Comparison of ENCODE assay signal across 8 cellular contexts in genomic region chr1:9289724-9290493, GRCh38. TPM values are rescaled to one million over a fixed set of nuclear protein-coding genes. Genes with fewer than 3 reads are reported as not detected.
DNase-seq lines count a peak whose midpoint lies in the region; ATAC-seq and TF ChIP-seq lines count a peak whose summit lies in the region.

No MANE protein-coding gene starts in this region.

- H3K27me3 ChIP-seq in gastroesophageal sphincter: no peaks in the 10 kb centered on the region

- ATAC-seq in gastroesophageal sphincter: peak; percentile 74
- ATAC-seq in HG03139 (IDR thresholded peaks at IDR 0.05; ENCODE audit: unreplicated experiment): no peak
- ATAC-seq in GM21576 (IDR thresholded peaks at IDR 0.05; ENCODE audit: unreplicated experiment): no peak

- POLR2A ChIA-PET in HEK293 (lab: Yijun Ruan, JAX): interaction anchor here (0.6 to 1.1 kb wide), 2 partner anchors 184 to 249 kb away, joined by 4 to 5 read pairs; partner anchors contain the start of gene SLC25A33

- 29 to 42% methylated on average over 2 of the region's 5 CpGs for WGBS in gastroesophageal sphincter (ENCODE audit: low coverage in 1 of 2), 2 donors

- TF ChIP-seq EP300 in gastroesophageal sphincter (IDR thresholded peaks at IDR 0.05): no peak

- DNase-seq in T1000 (lab: John Stamatoyannopoulos, UW): peak; percentile 38
- DNase-seq in stimulated activated CD4-positive, alpha-beta T cell treated with anti-CD3 and anti-CD28 coated beads, Interleukin-2, amount 100 ng/mL, for 4 hours (ENCODE audit: low read depth): peak; percentile 49
- DNase-seq in activated effector memory CD4-positive, alpha-beta T cell treated with anti-CD3 and anti-CD28 coated beads, Interleukin-2, amount 50 U/mL, for 16 hours: no peak
- DNase-seq in NCI-H524 (lab: John Stamatoyannopoulos, UW): no peak

- no peaks in the 10 kb centered on the region for H3K36me3 ChIP-seq in HEK293 (ENCODE audit: control insufficient read depth in 2 of 2, insufficient read depth in 1 of 2, low read length in 2 of 2)
- no peaks in the 10 kb centered on the region for H3K36me3 ChIP-seq in gastroesophageal sphincter

- TF ChIP-seq CTCF in HEK293 (tag by site-specific recombination; IDR thresholded peaks at IDR 0.05) (no peak), gastroesophageal sphincter (IDR thresholded peaks at IDR 0.05) (no peak)

- no peak for TF ChIP-seq POLR2A in gastroesophageal sphincter (IDR thresholded peaks at IDR 0.05)

- CTCF ChIA-PET in HEK293 (lab: Yijun Ruan, JAX): interaction anchor here (0.6 to 5.8 kb wide), 27 partner anchors 8 to 286 kb away, joined by 3 to 91 read pairs (median 4); no protein-coding TSS in a partner anchor

- H3K9me3 ChIP-seq in HEK293 (ENCODE audit: control insufficient read depth, insufficient read depth, low read depth, low read length) (no peaks in the 10 kb centered on the region), gastroesophageal sphincter (peaks cover 0 to 34% (median 1%) of the 10 kb centered on the region in 3 donors)

- H3K4me1 ChIP-seq in HEK293 (ENCODE audit: control insufficient read depth, insufficient read depth, low read length) (no peaks in the 10 kb centered on the region), gastroesophageal sphincter (peaks cover 0 to 39% (median 7%) of the 10 kb centered on the region in 3 donors)

- H3K27ac ChIP-seq in HEK293 (ENCODE audit: extremely low read depth, low read depth, low read length): no peak overlapping the region
- H3K27ac ChIP-seq in gastroesophageal sphincter: peak overlapping the region; percentile 73 to 97 (median 94)

- H3K4me3 ChIP-seq in HEK293 (ENCODE audit: low read depth, low read length) (no peak overlapping the region), gastroesophageal sphincter (no peak overlapping the region)

TF ChIP-seq in HEK293, 187 proteins besides CTCF, POLR2A, EP300 and RAD21:
- TF ChIP-seq ZNF768 (tag by site-specific recombination; IDR thresholded peaks at IDR 0.05) (peak; percentile 62; the same call in 1 of the 2 replicates), ZNF311 (tag by site-specific recombination; IDR thresholded peaks at IDR 0.05; ENCODE audit: borderline replicate concordance) (no peak)

RNA-seq across cellular contexts. Expression of gene SPSB1, which starts 2.8 kb away (rescaled TPM):
- total RNA-seq in gastroesophageal sphincter: 100 to 1,000 TPM in 2 of 4 donors, 10 to 100 TPM in 2; 56.3 to 111 (median 99.5) TPM

RNA-seq across cellular contexts. Expression of gene H6PD, which starts 55.3 kb away (rescaled TPM):
- 10 to 100 TPM; 27.0 to 62.2 (median 44.0) TPM for total RNA-seq in gastroesophageal sphincter

Comparison
In these comparisons a context has a peak if more than half of its experiments do, and no peak if none do; other contexts are left out.
1. DNase-seq: peak in T1000 (single experiment) and stimulated activated CD4-positive, alpha-beta T cell treated with anti-CD3 and anti-CD28 coated beads, Interleukin-2, amount 100 ng/mL, for 4 hours (single experiment); none in activated effector memory CD4-positive, alpha-beta T cell treated with anti-CD3 and anti-CD28 coated beads, Interleukin-2, amount 50 U/mL, for 16 hours (single experiment) and NCI-H524 (0 of 2).